In genomic region chr7:92709150-92709549, GRCh38 we compare ENCODE assay signal across 1 cellular context.
TF ChIP-seq lines count a peak whose summit lies in the region.

No MANE protein-coding gene starts in this region.

TF ChIP-seq in GM23338, 12 proteins besides CTCF, POLR2A, EP300 and RAD21 (continued from another document):
- no peak for TF ChIP-seq NANOG (IDR thresholded peaks at IDR 0.05; ENCODE audit: borderline replicate concordance)
